In genomic region chr1:113534130-113534817, GRCh38 we compare ENCODE assay signal across 15 cellular contexts.
DNase-seq lines count a peak whose midpoint lies in the region; ATAC-seq and TF ChIP-seq lines count a peak whose summit lies in the region.
"Had no signal": no experiment of that assay in that cellular context is flagged by ENCODE, and none has a peak within 500 bp of the region (broad histone marks: within the 10 kb centered on the region; RNA-seq: fewer than 3 reads in every experiment).

No MANE protein-coding gene starts in this region.

- no peaks in the 10 kb centered on the region for H3K36me3 ChIP-seq in neural progenitor cell

- no peaks in the 10 kb centered on the region for H3K27me3 Mint-ChIP-seq in neural progenitor cell (ENCODE audit: insufficient read depth, low read depth)
- H3K27me3 Mint-ChIP-seq in glutamatergic neuron (ENCODE audit: unreplicated experiment) = no peaks in the 10 kb centered on the region

- DNase-seq in ELF-1 (ENCODE audit: low read depth, low spot score) (peak; percentile 12), NCI-H82 treated with DMSO at 0.1 percent for 48 hours (lab: John Stamatoyannopoulos, UW; ENCODE audit: unreplicated experiment) (peak; percentile 83), epithelial cell of esophagus (ENCODE audit: low read depth) (peak; percentile 84), neural progenitor cell (ENCODE audit: low spot score) (peak; percentile 22), glutamatergic neuron (no peak)
- DNase-seq in stimulated activated CD4-positive, alpha-beta T cell treated with anti-CD3 and anti-CD28 coated beads, Interleukin-4, amount 100 ng/mL, for 1 hour = no peak
- DNase-seq in activated CD4-positive, alpha-beta T cell treated with anti-CD3 and anti-CD28 coated beads for 1 hour = no peak
- DNase-seq: activated B cell treated with CpG ODN at 0.5 μM for 24 hours; CD4-positive, CD25-positive, alpha-beta regulatory T cell; hippocampal formation; NCI-H2107; RPMI8226 had no signal

- H3K9ac ChIP-seq in neural progenitor cell = no peak overlapping the region

- H2AFZ ChIP-seq in neural progenitor cell (replicated peaks) = no peak overlapping the region

- H3K27ac Mint-ChIP-seq in neural progenitor cell = no peak overlapping the region
- no peak overlapping the region for H3K27ac Mint-ChIP-seq in glutamatergic neuron (ENCODE audit: unreplicated experiment)
- H3K27ac Mint-ChIP-seq: activated B cell treated with CpG ODN at 0.5 μM for 24 hours; CD4-positive, CD25-positive, alpha-beta regulatory T cell; stimulated activated effector memory CD8-positive, alpha-beta T cell treated with anti-CD3 and anti-CD28 coated beads, Interleukin-12 subunit alpha, Interleukin-12 subunit beta, amount 100 ng/mL, for 72 hours had no signal

- no peaks in the 10 kb centered on the region for H3K27me3 ChIP-seq in neural progenitor cell

- H3K4me1 ChIP-seq in neural progenitor cell = peaks cover 4% of the 10 kb centered on the region

- H3K9me3 Mint-ChIP-seq in neural progenitor cell = peaks cover 3% of the 10 kb centered on the region
- no peaks in the 10 kb centered on the region for H3K9me3 Mint-ChIP-seq in glutamatergic neuron (ENCODE audit: unreplicated experiment)
- H3K9me3 Mint-ChIP-seq: activated B cell treated with CpG ODN at 0.5 μM for 24 hours had no signal

- H3K4me3 ChIP-seq in epithelial cell of esophagus (ENCODE audit: low read length) (no peak overlapping the region), neural progenitor cell (no peak overlapping the region)
- H3K4me3 ChIP-seq: coronary artery had no signal

- H3F3A ChIP-seq in neural progenitor cell (ENCODE audit: low read depth) = no peaks in the 10 kb centered on the region

- TF ChIP-seq CTCF in epithelial cell of esophagus (IDR thresholded peaks at IDR 0.05; ENCODE audit: insufficient read depth, low read depth, low read length, missing control alignments) = no peak
- no peak for TF ChIP-seq CTCF in neural progenitor cell (IDR thresholded peaks at IDR 0.05)
- no peak for TF ChIP-seq CTCF in glutamatergic neuron (IDR thresholded peaks at IDR 0.05; ENCODE audit: partially characterized antibody, unreplicated experiment)

- no peak overlapping the region for H3K4me2 ChIP-seq in neural progenitor cell

- ATAC-seq in GM19397 (IDR thresholded peaks at IDR 0.05; ENCODE audit: unreplicated experiment) = no peak
- ATAC-seq: stimulated activated effector memory CD8-positive, alpha-beta T cell treated with anti-CD3 and anti-CD28 coated beads, Interleukin-12 subunit alpha, Interleukin-12 subunit beta, amount 100 ng/mL, for 72 hours had no signal

- H3K27ac ChIP-seq in neural progenitor cell = no peak overlapping the region
- H3K27ac ChIP-seq: coronary artery had no signal

- H3K4me1 Mint-ChIP-seq in neural progenitor cell = peaks cover 7% of the 10 kb centered on the region
- peaks cover 9% of the 10 kb centered on the region for H3K4me1 Mint-ChIP-seq in glutamatergic neuron (ENCODE audit: low read depth, unreplicated experiment)
- H3K4me1 Mint-ChIP-seq: activated B cell treated with CpG ODN at 0.5 μM for 24 hours; CD4-positive, CD25-positive, alpha-beta regulatory T cell; stimulated activated effector memory CD8-positive, alpha-beta T cell treated with anti-CD3 and anti-CD28 coated beads, Interleukin-12 subunit alpha, Interleukin-12 subunit beta, amount 100 ng/mL, for 72 hours had no signal

- H3K4me3 Mint-ChIP-seq in neural progenitor cell (no peak overlapping the region), glutamatergic neuron (ENCODE audit: unreplicated experiment) (no peak overlapping the region)
- H3K4me3 Mint-ChIP-seq: activated B cell treated with CpG ODN at 0.5 μM for 24 hours; CD4-positive, CD25-positive, alpha-beta regulatory T cell; stimulated activated effector memory CD8-positive, alpha-beta T cell treated with anti-CD3 and anti-CD28 coated beads, Interleukin-12 subunit alpha, Interleukin-12 subunit beta, amount 100 ng/mL, for 72 hours had no signal

- peaks cover 8% of the 10 kb centered on the region for H4K20me1 ChIP-seq in neural progenitor cell (ENCODE audit: low read depth)

- no peaks in the 10 kb centered on the region for H3K9me3 ChIP-seq in neural progenitor cell (ENCODE audit: low read depth)

- H3K36me3 Mint-ChIP-seq in neural progenitor cell (no peaks in the 10 kb centered on the region), glutamatergic neuron (ENCODE audit: unreplicated experiment) (no peaks in the 10 kb centered on the region)
- H3K36me3 Mint-ChIP-seq: CD4-positive, CD25-positive, alpha-beta regulatory T cell; stimulated activated effector memory CD8-positive, alpha-beta T cell treated with anti-CD3 and anti-CD28 coated beads, Interleukin-12 subunit alpha, Interleukin-12 subunit beta, amount 100 ng/mL, for 72 hours had no signal

- H3K79me2 ChIP-seq in neural progenitor cell (ENCODE audit: low read depth) = peaks cover 15% of the 10 kb centered on the region

Comparison
In these comparisons a context has a peak if more than half of its experiments do, and no peak if none do; other contexts are left out.
1. DNase-seq: peak in ELF-1 (single experiment), NCI-H82 treated with DMSO at 0.1 percent for 48 hours (single experiment), epithelial cell of esophagus (single experiment) and neural progenitor cell (single experiment); none in glutamatergic neuron (single experiment), stimulated activated CD4-positive, alpha-beta T cell treated with anti-CD3 and anti-CD28 coated beads, Interleukin-4, amount 100 ng/mL, for 1 hour (single experiment) and activated CD4-positive, alpha-beta T cell treated with anti-CD3 and anti-CD28 coated beads for 1 hour (single experiment).